36 cellular contexts compared by ENCODE assay signal in the genomic region with DNA sequence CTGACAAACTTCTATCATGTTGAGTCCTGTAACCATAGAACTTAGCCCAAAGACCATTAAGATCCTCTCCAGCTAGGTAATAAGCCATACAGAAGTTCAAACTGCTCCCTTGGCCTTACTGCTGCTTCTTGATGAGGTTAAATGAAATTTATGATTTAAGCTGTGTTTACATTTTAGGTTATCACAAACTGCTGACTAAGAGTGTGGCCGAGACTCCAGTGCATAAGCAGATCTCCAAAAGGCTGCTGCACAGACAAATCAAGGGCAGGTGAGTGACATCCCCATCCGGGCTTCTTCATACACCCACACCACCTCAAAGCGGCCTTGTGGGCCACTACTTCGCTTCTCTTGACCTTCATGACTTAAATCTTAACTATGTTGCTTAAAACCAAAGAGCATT. TPM values are rescaled to one million over a fixed set of nuclear protein-coding genes. Genes with fewer than 3 reads are reported as not detected.
"Had no signal": no experiment of that assay in that cellular context is flagged by ENCODE, and none has a peak within 500 bp of the region (broad histone marks: within the 10 kb centered on the region; RNA-seq: fewer than 3 reads in every experiment).

No MANE protein-coding gene starts in this region.

- H3K36me3 ChIP-seq: ascending aorta had no signal

- H3K27me3 ChIP-seq: ascending aorta, cardiac muscle cell had no signal

- H3K9me3 ChIP-seq: ascending aorta had no signal

- H3K4me1 Mint-ChIP-seq: activated B cell treated with CpG ODN at 0.5 μM for 24 hours; activated CD4-positive, alpha-beta T cell treated with anti-CD3 and anti-CD28 coated beads, Interleukin-2, amount 10 ng/mL, durations not matched to agents 24 days and 14 days; activated naive CD4-positive, alpha-beta T cell treated with anti-CD3 and anti-CD28 coated beads, Interleukin-2, amount 10 ng/mL, durations not matched to agents 7 days and 5 days; activated naive CD4-positive, alpha-beta T cell treated with anti-CD3 and anti-CD28 coated beads, Interleukin-2, amount 50 U/mL, for 24 hours; activated naive CD8-positive, alpha-beta T cell treated with anti-CD3 and anti-CD28 coated beads, Interleukin-2, amount 10 ng/mL, durations not matched to agents 7 days and 5 days; activated naive CD8-positive, alpha-beta T cell treated with anti-CD3 and anti-CD28 coated beads, Interleukin-2, amount 50 U/mL, for 24 hours; brain; central memory CD8-positive, alpha-beta T cell had no signal

- H3K27ac ChIP-seq: ascending aorta, cardiac muscle cell, VCaP had no signal

- FAIRE-seq: bronchial epithelial cell, TTC549 had no signal

- ATAC-seq: activated CD8-positive, alpha-beta memory T cell treated with anti-CD3 and anti-CD28 coated beads, Interleukin-2, amount 10 ng/mL, durations not matched to agents 7 days and 5 days; activated CD8-positive, alpha-beta T cell treated with anti-CD3 and anti-CD28 coated beads for 36 hours; activated naive CD8-positive, alpha-beta T cell treated with anti-CD3 and anti-CD28 coated beads, Interleukin-2, amount 50 U/mL, for 24 hours had no signal

- H3K27ac Mint-ChIP-seq: activated B cell treated with CpG ODN at 0.5 μM for 24 hours; activated CD4-positive, alpha-beta memory T cell treated with anti-CD3 and anti-CD28 coated beads for 36 hours; activated CD4-positive, alpha-beta T cell treated with anti-CD3 and anti-CD28 coated beads, Interleukin-2, amount 10 ng/mL, durations not matched to agents 24 days and 14 days; activated CD8-positive, alpha-beta memory T cell treated with anti-CD3 and anti-CD28 coated beads, Interleukin-2, amount 10 ng/mL, durations not matched to agents 7 days and 5 days; activated CD8-positive, alpha-beta T cell treated with anti-CD3 and anti-CD28 coated beads for 36 hours; activated naive CD4-positive, alpha-beta T cell treated with anti-CD3 and anti-CD28 coated beads, Interleukin-2, amount 10 ng/mL, durations not matched to agents 7 days and 5 days; activated naive CD8-positive, alpha-beta T cell; activated naive CD8-positive, alpha-beta T cell treated with anti-CD3 and anti-CD28 coated beads, Interleukin-2, amount 10 ng/mL, durations not matched to agents 7 days and 5 days; activated naive CD8-positive, alpha-beta T cell treated with anti-CD3 and anti-CD28 coated beads, Interleukin-2, amount 50 U/mL, for 24 hours; activated T-cell treated with anti-CD3 and anti-CD28 coated beads, Interleukin-2, amount 50 U/mL, for 24 hours; activated T-helper 2 cell treated with anti-CD3 and anti-CD28 coated beads, Interferon-gamma antibody, Interleukin-2, Interleukin-4, amounts not matched to agents 10 μg/mL and 5 μg/mL and 100 μg/mL, durations not matched to agents 14 hours and 24 hours and 36 hours; brain; T-helper 1 cell treated with Interleukin-12 subunit alpha and Interleukin-12 subunit beta and Interleukin-4 antibody, amounts not matched to agents 30 μg/mL and 1 μg/mL, for 36 hours; T-helper 2 cell treated with Interferon-gamma antibody and Interleukin-4, amounts not matched to agents 5 μg/mL and 100 μg/mL, for 36 hours had no signal

- H3K4me3 ChIP-seq: ascending aorta, cardiac muscle cell had no signal

- H3K27me3 Mint-ChIP-seq: activated B cell treated with CpG ODN at 0.5 μM for 24 hours; activated CD4-positive, alpha-beta memory T cell treated with anti-CD3 and anti-CD28 coated beads for 36 hours; activated CD4-positive, alpha-beta T cell treated with anti-CD3 and anti-CD28 coated beads, Interleukin-2, amount 10 ng/mL, durations not matched to agents 24 days and 14 days; activated CD8-positive, alpha-beta memory T cell treated with anti-CD3 and anti-CD28 coated beads, Interleukin-2, amount 10 ng/mL, durations not matched to agents 7 days and 5 days; activated CD8-positive, alpha-beta T cell treated with anti-CD3 and anti-CD28 coated beads for 36 hours; activated naive CD4-positive, alpha-beta T cell treated with anti-CD3 and anti-CD28 coated beads, Interleukin-2, amount 10 ng/mL, durations not matched to agents 7 days and 5 days; activated naive CD4-positive, alpha-beta T cell treated with anti-CD3 and anti-CD28 coated beads, Interleukin-2, amount 50 U/mL, for 24 hours; activated naive CD8-positive, alpha-beta T cell treated with anti-CD3 and anti-CD28 coated beads, Interleukin-2, amount 10 ng/mL, durations not matched to agents 7 days and 5 days; activated naive CD8-positive, alpha-beta T cell treated with anti-CD3 and anti-CD28 coated beads, Interleukin-2, amount 50 U/mL, for 24 hours; activated T-cell treated with anti-CD3 and anti-CD28 coated beads, Interleukin-2, amount 50 U/mL, for 24 hours; brain; central memory CD8-positive, alpha-beta T cell had no signal

- H3K4me1 ChIP-seq: ascending aorta had no signal

- DNase-seq: activated B cell treated with CpG ODN at 0.5 μM for 24 hours; activated CD4-positive, alpha-beta memory T cell treated with anti-CD3 and anti-CD28 coated beads for 36 hours; activated CD4-positive, alpha-beta T cell treated with anti-CD3 and anti-CD28 coated beads for 4 hours; activated CD4-positive, alpha-beta T cell treated with anti-CD3 and anti-CD28 coated beads, Interleukin-2, amount 10 ng/mL, durations not matched to agents 24 days and 14 days; activated CD4-positive, alpha-beta T cell treated with anti-CD3 and anti-CD28 coated beads, Interleukin-2, amount 50 U/mL, for 1 hour; activated CD4-positive, alpha-beta T cell treated with anti-CD3 and anti-CD28 coated beads, Interleukin-2, amount 50 U/mL, for 4 hours; activated CD4-positive, CD25-positive, alpha-beta regulatory T cell treated with anti-CD3 and anti-CD28 coated beads, Interleukin-2, amount 50 U/mL, for 72 hours; activated CD8-positive, alpha-beta memory T cell treated with anti-CD3 and anti-CD28 coated beads for 24 hours; activated CD8-positive, alpha-beta memory T cell treated with anti-CD3 and anti-CD28 coated beads, Interleukin-2, amount 10 ng/mL, durations not matched to agents 7 days and 5 days; activated CD8-positive, alpha-beta memory T cell treated with anti-CD3 and anti-CD28 coated beads, Interleukin-2, amount 50 U/mL, for 48 hours; activated CD8-positive, alpha-beta T cell treated with anti-CD3 and anti-CD28 coated beads for 36 hours; activated effector memory CD4-positive, alpha-beta T cell treated with Interleukin-2 at 50 U/mL for 16 hours; activated gamma-delta T cell; activated naive CD4-positive, alpha-beta T cell treated with anti-CD3 and anti-CD28 coated beads, Interleukin-2, amount 10 ng/mL, durations not matched to agents 7 days and 5 days; activated naive CD4-positive, alpha-beta T cell treated with Interleukin-2 at 50 U/mL for 16 hours; activated naive CD8-positive, alpha-beta T cell treated with anti-CD3 and anti-CD28 coated beads, Interleukin-2, amount 10 ng/mL, durations not matched to agents 7 days and 5 days; activated naive CD8-positive, alpha-beta T cell treated with anti-CD3 and anti-CD28 coated beads, Interleukin-2, amount 50 U/mL, for 24 hours; activated T-cell treated with anti-CD3 and anti-CD28 coated beads, Interleukin-2, amount 50 U/mL, for 24 hours; activated T-cell treated with anti-CD3 and anti-CD28 coated beads, Interleukin-2, amount 50 U/mL, for 48 hours; amygdala; anterior cingulate cortex; cerebellar nuclear complex; T-helper 2 cell; T-helper 9 cell had no signal

- H3K4me3 Mint-ChIP-seq: activated B cell treated with CpG ODN at 0.5 μM for 24 hours; activated CD4-positive, alpha-beta memory T cell treated with anti-CD3 and anti-CD28 coated beads for 36 hours; activated CD4-positive, alpha-beta T cell treated with anti-CD3 and anti-CD28 coated beads, Interleukin-2, amount 10 ng/mL, durations not matched to agents 24 days and 14 days; activated CD8-positive, alpha-beta memory T cell treated with anti-CD3 and anti-CD28 coated beads, Interleukin-2, amount 10 ng/mL, durations not matched to agents 7 days and 5 days; activated CD8-positive, alpha-beta T cell treated with anti-CD3 and anti-CD28 coated beads for 36 hours; activated naive CD4-positive, alpha-beta T cell treated with anti-CD3 and anti-CD28 coated beads, Interleukin-2, amount 10 ng/mL, durations not matched to agents 7 days and 5 days; activated naive CD4-positive, alpha-beta T cell treated with anti-CD3 and anti-CD28 coated beads, Interleukin-2, amount 50 U/mL, for 24 hours; activated naive CD8-positive, alpha-beta T cell; activated naive CD8-positive, alpha-beta T cell treated with anti-CD3 and anti-CD28 coated beads, Interleukin-2, amount 10 ng/mL, durations not matched to agents 7 days and 5 days; activated naive CD8-positive, alpha-beta T cell treated with anti-CD3 and anti-CD28 coated beads, Interleukin-2, amount 50 U/mL, for 24 hours; activated T-cell treated with anti-CD3 and anti-CD28 coated beads, Interleukin-2, amount 50 U/mL, for 24 hours; brain; central memory CD8-positive, alpha-beta T cell; T-helper 1 cell treated with Interleukin-12 subunit alpha and Interleukin-12 subunit beta and Interleukin-4 antibody, amounts not matched to agents 30 μg/mL and 1 μg/mL, for 36 hours; T-helper 2 cell treated with Interferon-gamma antibody and Interleukin-4, amounts not matched to agents 5 μg/mL and 100 μg/mL, for 36 hours had no signal

RNA-seq across cellular contexts. Expression of a gene that starts 41.0 kb away (rescaled TPM):
- total RNA-seq: ascending aorta had no signal
